Comparison of ENCODE assay signal across 8 cellular contexts in genomic region chr17:35578929-35579448, GRCh38. TPM values are rescaled to one million over a fixed set of nuclear protein-coding genes. Genes with fewer than 3 reads are reported as not detected.
DNase-seq lines count a peak whose midpoint lies in the region; ATAC-seq and TF ChIP-seq lines count a peak whose summit lies in the region.

No MANE protein-coding gene starts in this region.

- intact Hi-C loops in lower lobe of right lung (cut with DNase I): no loop called here

- H3K36me3 ChIP-seq in lower lobe of right lung (peaks cover 28% of the 10 kb centered on the region), upper lobe of left lung (peaks cover 0 to 18% (median 2%) of the 10 kb centered on the region in 4 donors)

- CTCF ChIA-PET in activated naive CD4-positive, alpha-beta T cell treated with anti-CD3 and anti-CD28 coated beads, Interleukin-2, amount 10 ng/mL, durations not matched to agents 7 days and 5 days (lab: Charles Lee): interaction anchor here (0.6 to 2.2 kb wide), 7 partner anchors 8 to 81 kb away, joined by 3 to 10 read pairs (median 3); partner anchors contain the start of gene AP2B1

- peak overlapping the region; percentile 99 for H3K4me3 Mint-ChIP-seq in activated naive CD4-positive, alpha-beta T cell treated with anti-CD3 and anti-CD28 coated beads, Interleukin-2, amount 10 ng/mL, durations not matched to agents 7 days and 5 days

- TF ChIP-seq CTCF in astrocyte of the cerebellum (IDR thresholded peaks at IDR 0.05; ENCODE audit: low read depth, low read length, missing control alignments) (no peak), lower lobe of right lung (IDR thresholded peaks at IDR 0.05) (no peak), upper lobe of left lung (IDR thresholded peaks at IDR 0.05) (no peak)

- H3K27me3 ChIP-seq in lower lobe of right lung (ENCODE audit: low read depth) (no peaks in the 10 kb centered on the region), upper lobe of left lung (no peaks in the 10 kb centered on the region)

- DNase-seq in activated naive CD4-positive, alpha-beta T cell treated with anti-CD3 and anti-CD28 coated beads, Interleukin-2, amount 10 ng/mL, durations not matched to agents 7 days and 5 days: no peak
- DNase-seq in activated naive CD4-positive, alpha-beta T cell treated with Interleukin-2 at 50 U/mL for 16 hours: no peak
- DNase-seq in astrocyte of the cerebellum (ENCODE audit: low read depth) (no peak), lower lobe of right lung (no peak), upper lobe of left lung (no peak), DMS153 (lab: John Stamatoyannopoulos, UW) (no peak), ecto neural progenitor cell (ENCODE audit: low spot score) (no peak)
- DNase-seq in stimulated activated CD4-positive, alpha-beta T cell treated with anti-CD3 and anti-CD28 coated beads, Interleukin-4, amount 100 ng/mL, for 1 hour: no peak

- H3K9me3 ChIP-seq in lower lobe of right lung (no peaks in the 10 kb centered on the region), upper lobe of left lung (no peaks in the 10 kb centered on the region)

- H3K27me3 Mint-ChIP-seq in activated naive CD4-positive, alpha-beta T cell treated with anti-CD3 and anti-CD28 coated beads, Interleukin-2, amount 10 ng/mL, durations not matched to agents 7 days and 5 days: peaks cover 10% of the 10 kb centered on the region

- H3K27ac Mint-ChIP-seq in activated naive CD4-positive, alpha-beta T cell treated with anti-CD3 and anti-CD28 coated beads, Interleukin-2, amount 10 ng/mL, durations not matched to agents 7 days and 5 days: peak overlapping the region; percentile 99

- 5 to 9% methylated on average over 12 of the region's 12 CpGs for WGBS in upper lobe of left lung, 2 donors

- peaks cover 22% of the 10 kb centered on the region for H3K4me1 ChIP-seq in lower lobe of right lung
- H3K4me1 ChIP-seq in upper lobe of left lung: peaks cover 14 to 21% (median 18%) of the 10 kb centered on the region in 4 donors

- H3K9me3 Mint-ChIP-seq in activated naive CD4-positive, alpha-beta T cell treated with anti-CD3 and anti-CD28 coated beads, Interleukin-2, amount 10 ng/mL, durations not matched to agents 7 days and 5 days: no peaks in the 10 kb centered on the region

- H3K27ac ChIP-seq in lower lobe of right lung (peak overlapping the region; percentile 93), upper lobe of left lung (peak overlapping the region; percentile 84 to 96 (median 87))

- peaks cover 32% of the 10 kb centered on the region for H3K4me1 Mint-ChIP-seq in activated naive CD4-positive, alpha-beta T cell treated with anti-CD3 and anti-CD28 coated beads, Interleukin-2, amount 10 ng/mL, durations not matched to agents 7 days and 5 days

- in situ Hi-C loops in astrocyte of the cerebellum (cut with HindIII; ENCODE audit: low sequenced_read_pairs): loop anchor here (25.0 kb wide), 1 partner anchor 592 kb away; the partner anchor contains the start of gene LIG3

- TF ChIP-seq POLR2A in upper lobe of left lung (IDR thresholded peaks at IDR 0.05): no peak

- peaks cover 12% of the 10 kb centered on the region for H3K36me3 Mint-ChIP-seq in activated naive CD4-positive, alpha-beta T cell treated with anti-CD3 and anti-CD28 coated beads, Interleukin-2, amount 10 ng/mL, durations not matched to agents 7 days and 5 days

- ATAC-seq in lower lobe of right lung: peak in 1 of 2 donors; percentile 6
- no peak for ATAC-seq in upper lobe of left lung (ENCODE audit: low FRiP score in 2 of 2)

- no peak for TF ChIP-seq EP300 in upper lobe of left lung (IDR thresholded peaks at IDR 0.05)

- H3K4me3 ChIP-seq in astrocyte of the cerebellum (ENCODE audit: low read depth, low read length) (peak overlapping the region; percentile 71), lower lobe of right lung (peak overlapping the region; percentile 84), upper lobe of left lung (peak overlapping the region; percentile 56 to 75 (median 66))

RNA-seq across cellular contexts. Expression of gene PEX12, which starts 0.6 kb away (rescaled TPM):
- 7.0 TPM for total RNA-seq in lower lobe of right lung
- 1 to 10 TPM; 3.8 to 6.6 (median 5.2) TPM for total RNA-seq in upper lobe of left lung

RNA-seq across cellular contexts. Expression of gene AP2B1, which starts 8.1 kb away (rescaled TPM):
- 145 TPM for total RNA-seq in lower lobe of right lung
- total RNA-seq in upper lobe of left lung: 100 to 1,000 TPM in 3 of 6 donors, 10 to 100 TPM in 3; 52.7 to 140 (median 101) TPM

RNA-seq across cellular contexts. Expression of gene SLFN14, which starts 18.4 kb away (rescaled TPM):
- 0.59 TPM for total RNA-seq in lower lobe of right lung
- 1 to 10 TPM in 1 of 6 donors, under 1 TPM in 4, not detected in 1; 0.09 to 1.8 (median 0.30) TPM for total RNA-seq in upper lobe of left lung

RNA-seq across cellular contexts. Expression of gene SLFN12L, which starts 41.5 kb away (rescaled TPM):
- total RNA-seq in lower lobe of right lung (4.0 TPM), upper lobe of left lung (10 to 100 TPM in 2 of 6 donors, 1 to 10 TPM in 4; 2.5 to 26.2 (median 5.9) TPM)
